ENCODE assay signal across 21 cellular contexts in genomic region chr12:89988156-89988555, GRCh38.
DNase-seq lines count a peak whose midpoint lies in the region; ATAC-seq and TF ChIP-seq lines count a peak whose summit lies in the region.
"Had no signal": no experiment of that assay in that cellular context is flagged by ENCODE, and none has a peak within 500 bp of the region (broad histone marks: within the 10 kb centered on the region; RNA-seq: fewer than 3 reads in every experiment).

No MANE protein-coding gene starts in this region.

- H3K4me1 ChIP-seq in upper lobe of right lung = no peaks in the 10 kb centered on the region
- H3K4me1 ChIP-seq: SJCRH30 had no signal

- no peak overlapping the region for H3K4me3 ChIP-seq in upper lobe of right lung
- H3K4me3 ChIP-seq: SJCRH30 had no signal

- no peaks in the 10 kb centered on the region for H3K9me3 Mint-ChIP-seq in nephron
- H3K9me3 Mint-ChIP-seq in activated T-cell treated with anti-CD3 and anti-CD28 coated beads, Interleukin-2, amount 50 U/mL, for 24 hours = no peaks in the 10 kb centered on the region

- H3K27ac Mint-ChIP-seq in nephron = peak overlapping the region; percentile 4 to 80 (median 54)
- no peak overlapping the region for H3K27ac Mint-ChIP-seq in activated T-cell treated with anti-CD3 and anti-CD28 coated beads, Interleukin-2, amount 50 U/mL, for 24 hours
- H3K27ac Mint-ChIP-seq: CD8-positive, alpha-beta memory T cell had no signal

- no peaks in the 10 kb centered on the region for H3K36me3 Mint-ChIP-seq in nephron (ENCODE audit: low read depth)
- no peaks in the 10 kb centered on the region for H3K36me3 Mint-ChIP-seq in activated T-cell treated with anti-CD3 and anti-CD28 coated beads, Interleukin-2, amount 50 U/mL, for 24 hours (ENCODE audit: low read depth)
- H3K36me3 Mint-ChIP-seq: CD8-positive, alpha-beta memory T cell had no signal

- H3K4me1 Mint-ChIP-seq in nephron = peaks cover 18% of the 10 kb centered on the region
- peaks cover 19% of the 10 kb centered on the region for H3K4me1 Mint-ChIP-seq in activated T-cell treated with anti-CD3 and anti-CD28 coated beads, Interleukin-2, amount 50 U/mL, for 24 hours (ENCODE audit: low read depth)

- no peaks in the 10 kb centered on the region for H3K9me3 ChIP-seq in upper lobe of right lung
- H3K9me3 ChIP-seq: SJCRH30 had no signal

- H3K4me3 Mint-ChIP-seq in nephron = no peak overlapping the region
- no peak overlapping the region for H3K4me3 Mint-ChIP-seq in activated T-cell treated with anti-CD3 and anti-CD28 coated beads, Interleukin-2, amount 50 U/mL, for 24 hours
- H3K4me3 Mint-ChIP-seq: CD8-positive, alpha-beta memory T cell had no signal

- no peak for TF ChIP-seq CTCF in nephron (IDR thresholded peaks at IDR 0.05; ENCODE audit: unreplicated experiment in 3 of 3)
- no peak for TF ChIP-seq CTCF in upper lobe of right lung (IDR thresholded peaks at IDR 0.05)

- H3K27me3 Mint-ChIP-seq in nephron (ENCODE audit: low read depth) = no peaks in the 10 kb centered on the region
- no peaks in the 10 kb centered on the region for H3K27me3 Mint-ChIP-seq in activated T-cell treated with anti-CD3 and anti-CD28 coated beads, Interleukin-2, amount 50 U/mL, for 24 hours

- H3K27me3 ChIP-seq in upper lobe of right lung = no peaks in the 10 kb centered on the region
- H3K27me3 ChIP-seq: SJCRH30 had no signal

- intact Hi-C loops in upper lobe of right lung (cut with DNase I) = no loop called here

- H3K27ac ChIP-seq in upper lobe of right lung = no peak overlapping the region
- H3K27ac ChIP-seq: 22Rv1, C4-2B, SJCRH30 had no signal

- DNase-seq in NCI-H82 (lab: John Stamatoyannopoulos, UW) = peak; percentile 19
- no peak for DNase-seq in NCI-H82 treated with DMSO at 0.1 percent for 48 hours (lab: John Stamatoyannopoulos, UW; ENCODE audit: unreplicated experiment)
- DNase-seq in NCI-H2227 treated with DMSO at 0.1 percent for 48 hours (lab: John Stamatoyannopoulos, UW) = peak; percentile 9
- DNase-seq in upper lobe of right lung = no peak
- no peak for DNase-seq in OCI-M2 (lab: John Stamatoyannopoulos, UW; ENCODE audit: unreplicated experiment)
- no peak for DNase-seq in activated T-cell treated with anti-CD3 and anti-CD28 coated beads, Interleukin-2, amount 50 U/mL, for 24 hours
- DNase-seq: Calu3; CD8-positive, alpha-beta memory T cell; DMS153; Karpas-422; NCI-H1092; NCI-H1436 treated with DMSO at 0.1 percent for 48 hours; NCI-H1930; NCI-H345; NCI-H524; NCI-H774; SJCRH30 had no signal

- no peaks in the 10 kb centered on the region for H3K36me3 ChIP-seq in upper lobe of right lung
- H3K36me3 ChIP-seq: SJCRH30 had no signal

- ATAC-seq in upper lobe of right lung = no peak
- ATAC-seq in HG03457 (IDR thresholded peaks at IDR 0.05; ENCODE audit: unreplicated experiment) = no peak

Comparison
In these comparisons a context has a peak if more than half of its experiments do, and no peak if none do; other contexts are left out.
1. DNase-seq: peak in NCI-H82 (single experiment) and NCI-H2227 treated with DMSO at 0.1 percent for 48 hours (single experiment); none in NCI-H82 treated with DMSO at 0.1 percent for 48 hours (single experiment), upper lobe of right lung (single experiment), OCI-M2 (single experiment) and activated T-cell treated with anti-CD3 and anti-CD28 coated beads, Interleukin-2, amount 50 U/mL, for 24 hours (single experiment).